Comparison of ENCODE assay signal across 25 cellular contexts in genomic region chr13:58495668-58496067, GRCh38.
"Had no signal": no experiment of that assay in that cellular context is flagged by ENCODE, and none has a peak within 500 bp of the region (broad histone marks: within the 10 kb centered on the region; RNA-seq: fewer than 3 reads in every experiment).

No MANE protein-coding gene starts in this region.

- H3K27ac ChIP-seq: ascending aorta, body of pancreas, Peyer's patch, RWPE1, SJCRH30 had no signal

- H3K9ac ChIP-seq: SK-N-SH had no signal

- H3K4me3 ChIP-seq: ascending aorta, body of pancreas, Peyer's patch, SJCRH30 had no signal

- ATAC-seq: activated CD8-positive, alpha-beta T cell treated with anti-CD3 and anti-CD28 coated beads, Interleukin-2, amount 10 ng/mL, durations not matched to agents 7 days and 5 days; activated naive CD4-positive, alpha-beta T cell treated with anti-CD3 and anti-CD28 coated beads, Interleukin-2, amount 50 U/mL, for 72 hours; activated naive CD8-positive, alpha-beta T cell treated with anti-CD3 and anti-CD28 coated beads, Interleukin-2, amount 50 U/mL, for 24 hours; body of pancreas; WTC11 had no signal

- H3K4me1 ChIP-seq: ascending aorta, body of pancreas, Peyer's patch, SJCRH30 had no signal

- H3K36me3 ChIP-seq: ascending aorta, Peyer's patch, SJCRH30 had no signal

- H3K9me3 ChIP-seq: ascending aorta, body of pancreas, Peyer's patch, SJCRH30, SK-N-SH had no signal

- DNase-seq: activated CD4-positive, alpha-beta T cell treated with anti-CD3 and anti-CD28 coated beads for 48 hours; activated CD4-positive, alpha-beta T cell treated with anti-CD3 and anti-CD28 coated beads, Interleukin-2, amount 50 U/mL, for 4 hours; activated CD4-positive, CD25-positive, alpha-beta regulatory T cell treated with anti-CD3 and anti-CD28 coated beads, Interleukin-2, amount 50 U/mL, for 72 hours; activated CD8-positive, alpha-beta memory T cell treated with anti-CD3 and anti-CD28 coated beads, Interleukin-2, amount 50 U/mL, for 48 hours; activated CD8-positive, alpha-beta T cell treated with anti-CD3 and anti-CD28 coated beads, Interleukin-2, amount 10 ng/mL, durations not matched to agents 7 days and 5 days; activated effector memory CD4-positive, alpha-beta T cell treated with Interleukin-2 at 50 U/mL for 16 hours; activated naive CD4-positive, alpha-beta T cell treated with Interleukin-2 at 50 U/mL for 16 hours; activated naive CD8-positive, alpha-beta T cell treated with anti-CD3 and anti-CD28 coated beads, Interleukin-2, amount 50 U/mL, for 24 hours; activated T-cell treated with anti-CD3 and anti-CD28 coated beads, Interleukin-2, amount 50 U/mL, for 24 hours; amniotic stem cell; body of pancreas; MM.1S; NCI-H1105; NCI-H1436 treated with DMSO at 0.1 percent for 48 hours; NCI-H187; NCI-H2081; Peyer's patch; Right ventricle myocardium superior; SJCRH30; SK-N-SH; SW 1271 had no signal
